In genomic region chr11:810040-810567, GRCh38 we compare ENCODE assay signal across 8 cellular contexts. TPM values are rescaled to one million over a fixed set of nuclear protein-coding genes. Genes with fewer than 3 reads are reported as not detected.
DNase-seq lines count a peak whose midpoint lies in the region; ATAC-seq and TF ChIP-seq lines count a peak whose summit lies in the region.

No MANE protein-coding gene starts in this region.

- H2AFZ ChIP-seq in fibroblast of lung (ENCODE audit: low read length), result no peak overlapping the region

- H3K79me2 ChIP-seq in fibroblast of lung (ENCODE audit: control insufficient read depth, insufficient read depth, low read length), result peaks cover 38% of the 10 kb centered on the region

- TF ChIP-seq CTCF in fibroblast of lung (conservative IDR thresholded peaks at IDR 0.05 in 1 of 2, IDR thresholded peaks at IDR 0.05 in 1 of 2; ENCODE audit: low read depth in 1 of 2, low read length in 2 of 2) (no peak), retinal pigment epithelial cell (conservative IDR thresholded peaks at IDR 0.05; ENCODE audit: low read depth, low read length) (no peak)

- H3K4me1 ChIP-seq in SJCRH30 (peaks cover 10% of the 10 kb centered on the region; the same call in 1 of the 2 replicates), fibroblast of lung (ENCODE audit: control insufficient read depth, extremely low read depth, insufficient read depth, low read length) (peaks cover 11% of the 10 kb centered on the region)

- peak overlapping the region; percentile 81 for H3K4me3 ChIP-seq in SJCRH30
- H3K4me3 ChIP-seq in fibroblast of lung (replicated peaks in 1 of 4; ENCODE audit: control extremely low read depth in 1 of 4, insufficient read depth in 1 of 4, low read depth in 3 of 4, low read length in 4 of 4), result peak overlapping the region; percentile 70 to 98 (median 86)
- peak overlapping the region; percentile 88 for H3K4me3 ChIP-seq in retinal pigment epithelial cell (ENCODE audit: low read length)

- no peaks in the 10 kb centered on the region for H3K9me3 ChIP-seq in SJCRH30 (replicated peaks)
- H3K9me3 ChIP-seq in fibroblast of lung (ENCODE audit: control insufficient read depth, insufficient read depth, low read depth, low read length), result no peaks in the 10 kb centered on the region

- no peaks in the 10 kb centered on the region for H4K20me1 ChIP-seq in fibroblast of lung (ENCODE audit: control insufficient read depth, extremely low read depth, insufficient read depth, low read length)

- H3K9ac ChIP-seq in fibroblast of lung (ENCODE audit: insufficient read depth, low read length), result peak overlapping the region; percentile 99

- peaks cover 41% of the 10 kb centered on the region for H3K36me3 ChIP-seq in SJCRH30
- H3K36me3 ChIP-seq in fibroblast of lung (ENCODE audit: control insufficient read depth, insufficient read depth, low read length), result peaks cover 24% of the 10 kb centered on the region

- ATAC-seq in activated CD4-positive, CD25-positive, alpha-beta regulatory T cell treated with anti-CD3 and anti-CD28 coated beads, Interleukin-2, amount 50 U/mL, for 24 hours, result peak; percentile 2
- no peak for ATAC-seq in HG02678 (IDR thresholded peaks at IDR 0.05; ENCODE audit: unreplicated experiment)

- H3K27me3 ChIP-seq in SJCRH30, result no peaks in the 10 kb centered on the region
- H3K27me3 ChIP-seq in fibroblast of lung (ENCODE audit: control insufficient read depth, insufficient read depth, low read length), result no peaks in the 10 kb centered on the region

- H3K4me2 ChIP-seq in fibroblast of lung (ENCODE audit: extremely low read depth, insufficient read depth, low read length), result peak overlapping the region; percentile 89

- no peak for DNase-seq in activated CD4-positive, CD25-positive, alpha-beta regulatory T cell treated with anti-CD3 and anti-CD28 coated beads, Interleukin-2, amount 50 U/mL, for 72 hours
- DNase-seq in SJCRH30 (no peak), fibroblast of lung (ENCODE audit: low read depth in 2 of 2) (no peak), retinal pigment epithelial cell (ENCODE audit: low read depth) (no peak), glomerular visceral epithelial cell (ENCODE audit: extremely low spot score) (no peak), hepatic stellate cell (ENCODE audit: low spot score) (no peak)

- H3K27ac ChIP-seq in SJCRH30 (peak overlapping the region; percentile 97), fibroblast of lung (ENCODE audit: insufficient read depth, low read length) (peak overlapping the region; percentile 96)

RNA-seq across cellular contexts. Expression of gene RPLP2, which starts 0.3 kb away (rescaled TPM):
- total RNA-seq in SJCRH30 (2014; rRNA removed; shearing (Covaris generic)), result 1,150 and 1,247 TPM in 2 replicates
- total RNA-seq in fibroblast of lung, result 282 and 294 TPM in 2 replicates
- polyA plus RNA-seq in fibroblast of lung, result 741 and 904 TPM in 2 replicates
- polyA plus RNA-seq in fibroblast of lung (2012), result 1,458 and 1,948 TPM in 2 replicates
- 327 and 443 TPM in 2 replicates for polyA minus RNA-seq in fibroblast of lung (ENCODE audit: low replicate concordance)

RNA-seq across cellular contexts. Expression of gene PIDD1, which starts 5.1 kb away (rescaled TPM):
- 18.3 and 21.2 TPM in 2 replicates for total RNA-seq in SJCRH30 (2014; rRNA removed; shearing (Covaris generic))
- 7.4 and 14.2 TPM in 2 replicates for total RNA-seq in fibroblast of lung
- 2.2 and 3.8 TPM in 2 replicates for polyA plus RNA-seq in fibroblast of lung
- polyA plus RNA-seq in fibroblast of lung (2012), result 4.6 and 11.9 TPM in 2 replicates
- polyA minus RNA-seq in fibroblast of lung (ENCODE audit: low replicate concordance), result 5.1 and 12.4 TPM in 2 replicates

RNA-seq across cellular contexts. Expression of gene PNPLA2, which starts 8.6 kb away (rescaled TPM):
- 16.5 and 19.6 TPM in 2 replicates for total RNA-seq in SJCRH30 (2014; rRNA removed; shearing (Covaris generic))
- 16.2 and 33.9 TPM in 2 replicates for total RNA-seq in fibroblast of lung
- polyA plus RNA-seq in fibroblast of lung, result 16.2 and 17.0 TPM in 2 replicates
- polyA plus RNA-seq in fibroblast of lung (2012), result 65.5 and 80.5 TPM in 2 replicates
- polyA minus RNA-seq in fibroblast of lung (ENCODE audit: low replicate concordance), result 108 and 136 TPM in 2 replicates

RNA-seq across cellular contexts. Expression of gene SLC25A22, which starts 12.0 kb away (rescaled TPM):
- 20.2 and 22.4 TPM in 2 replicates for total RNA-seq in SJCRH30 (2014; rRNA removed; shearing (Covaris generic))
- total RNA-seq in fibroblast of lung, result 8.0 and 9.9 TPM in 2 replicates
- 10.4 and 19.9 TPM in 2 replicates for polyA plus RNA-seq in fibroblast of lung
- polyA plus RNA-seq in fibroblast of lung (2012), result 13.7 and 28.7 TPM in 2 replicates
- 13.5 and 24.9 TPM in 2 replicates for polyA minus RNA-seq in fibroblast of lung (ENCODE audit: low replicate concordance)

RNA-seq across cellular contexts. Expression of gene CRACR2B, which starts 17.6 kb away (rescaled TPM):
- 1.6 and 1.9 TPM in 2 replicates for total RNA-seq in SJCRH30 (2014; rRNA removed; shearing (Covaris generic))
- total RNA-seq in fibroblast of lung, result 0.66 and 1.0 TPM in 2 replicates
- 0.11 and 0.82 TPM in 2 replicates for polyA plus RNA-seq in fibroblast of lung
- polyA plus RNA-seq in fibroblast of lung (2012), result 0.98 and 2.6 TPM in 2 replicates
- polyA minus RNA-seq in fibroblast of lung (ENCODE audit: low replicate concordance), result 2.1 TPM in 1 of 2 replicates, not detected in the other
